20 cellular contexts compared by ENCODE assay signal in genomic region chr11:66226111-66226510, GRCh38. TPM values are rescaled to one million over a fixed set of nuclear protein-coding genes. Genes with fewer than 3 reads are reported as not detected.
DNase-seq lines count a peak whose midpoint lies in the region; ATAC-seq and TF ChIP-seq lines count a peak whose summit lies in the region.
"Had no signal": no experiment of that assay in that cellular context is flagged by ENCODE, and none has a peak within 500 bp of the region (broad histone marks: within the 10 kb centered on the region; RNA-seq: fewer than 3 reads in every experiment).

No MANE protein-coding gene starts in this region.

- H3K27me3 Mint-ChIP-seq in activated CD8-positive, alpha-beta memory T cell treated with anti-CD3 and anti-CD28 coated beads, Interleukin-2, amount 10 ng/mL, durations not matched to agents 7 days and 5 days, result no peaks in the 10 kb centered on the region
- no peaks in the 10 kb centered on the region for H3K27me3 Mint-ChIP-seq in activated CD8-positive, alpha-beta T cell treated with anti-CD3 and anti-CD28 coated beads, Interleukin-2, amount 10 ng/mL, durations not matched to agents 7 days and 5 days (ENCODE audit: low read depth)
- H3K27me3 Mint-ChIP-seq in glutamatergic neuron (ENCODE audit: unreplicated experiment), result peaks cover 4% of the 10 kb centered on the region
- H3K27me3 Mint-ChIP-seq: CD8-positive, alpha-beta memory T cell had no signal

- intact Hi-C loops in body of pancreas (cut with DNase I), result no loop called here

- TF ChIP-seq POLR2A in body of pancreas (IDR thresholded peaks at IDR 0.05), result no peak

- H3K9me3 ChIP-seq in body of pancreas, result no peaks in the 10 kb centered on the region
- H3K9me3 ChIP-seq: BLaER1 treated with 17β-estradiol and CSF1 and Interleukin-3, amounts not matched to agents 10 nM and 100 nM had no signal

- DNase-seq in activated CD8-positive, alpha-beta memory T cell treated with anti-CD3 and anti-CD28 coated beads, Interleukin-2, amount 10 ng/mL, durations not matched to agents 7 days and 5 days, result no peak
- DNase-seq in activated CD8-positive, alpha-beta memory T cell treated with anti-CD3 and anti-CD28 coated beads for 24 hours, result no peak
- DNase-seq in G401 (ENCODE audit: low spot score), result peak; percentile 88
- no peak for DNase-seq in activated CD8-positive, alpha-beta T cell treated with anti-CD3 and anti-CD28 coated beads, Interleukin-2, amount 10 ng/mL, durations not matched to agents 7 days and 5 days
- DNase-seq in glutamatergic neuron, result no peak
- DNase-seq in body of pancreas, result no peak
- DNase-seq in NCI-H748 treated with DMSO at 0.1 percent for 48 hours (lab: John Stamatoyannopoulos, UW), result no peak
- DNase-seq: CD8-positive, alpha-beta memory T cell; DND-41; GDM1; KBM-7; NCI-H1417 treated with DMSO at 0.1 percent for 48 hours; NCI-H2029 treated with DMSO at 0.1 percent for 48 hours; NCI-H510A; NCI-H82; PC-9 had no signal

- TF ChIP-seq CTCF in glutamatergic neuron (IDR thresholded peaks at IDR 0.05; ENCODE audit: partially characterized antibody, unreplicated experiment) (no peak), body of pancreas (IDR thresholded peaks at IDR 0.05) (no peak)

- CTCF ChIA-PET in activated CD8-positive, alpha-beta memory T cell treated with anti-CD3 and anti-CD28 coated beads, Interleukin-2, amount 10 ng/mL, durations not matched to agents 7 days and 5 days (lab: Charles Lee), result interaction anchor here (1.0 to 1.7 kb wide), 5 partner anchors 27 to 63 kb away, joined by 3 to 6 read pairs (median 4); partner anchors contain the start of gene YIF1A
- CTCF ChIA-PET in activated CD8-positive, alpha-beta T cell treated with anti-CD3 and anti-CD28 coated beads, Interleukin-2, amount 10 ng/mL, durations not matched to agents 7 days and 5 days (lab: Charles Lee), result interaction anchor here (0.8 to 1.5 kb wide), 3 partner anchors 57 to 446 kb away, joined by 3 to 6 read pairs (median 3); no protein-coding TSS in a partner anchor

- H3K4me1 ChIP-seq in body of pancreas, result peaks cover 10% of the 10 kb centered on the region

- H3K4me3 ChIP-seq in body of pancreas, result no peak overlapping the region
- H3K4me3 ChIP-seq: BLaER1 treated with 17β-estradiol and CSF1 and Interleukin-3, amounts not matched to agents 10 nM and 100 nM; GM12878; GM23338; PC-9 had no signal

- H3K27ac ChIP-seq in body of pancreas, result no peak overlapping the region
- H3K27ac ChIP-seq: BLaER1 treated with 17β-estradiol and CSF1 and Interleukin-3, amounts not matched to agents 10 nM and 100 nM; PC-9 had no signal

- no peak overlapping the region for H3K4me3 Mint-ChIP-seq in activated CD8-positive, alpha-beta memory T cell treated with anti-CD3 and anti-CD28 coated beads, Interleukin-2, amount 10 ng/mL, durations not matched to agents 7 days and 5 days
- no peak overlapping the region for H3K4me3 Mint-ChIP-seq in activated CD8-positive, alpha-beta T cell treated with anti-CD3 and anti-CD28 coated beads, Interleukin-2, amount 10 ng/mL, durations not matched to agents 7 days and 5 days
- H3K4me3 Mint-ChIP-seq in glutamatergic neuron (ENCODE audit: unreplicated experiment), result no peak overlapping the region
- H3K4me3 Mint-ChIP-seq: CD8-positive, alpha-beta memory T cell; GM23338 had no signal

- in situ Hi-C loops in G401 (cut with HindIII; ENCODE audit: low sequenced_read_pairs), result no loop called here

- H3K27ac Mint-ChIP-seq in activated CD8-positive, alpha-beta memory T cell treated with anti-CD3 and anti-CD28 coated beads, Interleukin-2, amount 10 ng/mL, durations not matched to agents 7 days and 5 days, result peak overlapping the region; percentile 2
- peak overlapping the region; percentile 19 for H3K27ac Mint-ChIP-seq in activated CD8-positive, alpha-beta T cell treated with anti-CD3 and anti-CD28 coated beads, Interleukin-2, amount 10 ng/mL, durations not matched to agents 7 days and 5 days
- peak overlapping the region; percentile 69 for H3K27ac Mint-ChIP-seq in glutamatergic neuron (ENCODE audit: unreplicated experiment)
- H3K27ac Mint-ChIP-seq: GM23338 had no signal

- POLR2A ChIA-PET in activated CD8-positive, alpha-beta T cell treated with anti-CD3 and anti-CD28 coated beads, Interleukin-2, amount 10 ng/mL, durations not matched to agents 7 days and 5 days (lab: Charles Lee), result interaction anchor here (0.6 to 1.8 kb wide), 2 partner anchors 11 to 40 kb away, joined by 3 to 4 read pairs; no protein-coding TSS in a partner anchor

- H3K36me3 Mint-ChIP-seq in activated CD8-positive, alpha-beta memory T cell treated with anti-CD3 and anti-CD28 coated beads, Interleukin-2, amount 10 ng/mL, durations not matched to agents 7 days and 5 days, result peaks cover 6% of the 10 kb centered on the region
- peaks cover 12% of the 10 kb centered on the region for H3K36me3 Mint-ChIP-seq in activated CD8-positive, alpha-beta T cell treated with anti-CD3 and anti-CD28 coated beads, Interleukin-2, amount 10 ng/mL, durations not matched to agents 7 days and 5 days (ENCODE audit: low read depth)
- no peaks in the 10 kb centered on the region for H3K36me3 Mint-ChIP-seq in glutamatergic neuron (ENCODE audit: unreplicated experiment)

- no peaks in the 10 kb centered on the region for H3K9me3 Mint-ChIP-seq in activated CD8-positive, alpha-beta memory T cell treated with anti-CD3 and anti-CD28 coated beads, Interleukin-2, amount 10 ng/mL, durations not matched to agents 7 days and 5 days (ENCODE audit: low read depth)
- no peaks in the 10 kb centered on the region for H3K9me3 Mint-ChIP-seq in activated CD8-positive, alpha-beta T cell treated with anti-CD3 and anti-CD28 coated beads, Interleukin-2, amount 10 ng/mL, durations not matched to agents 7 days and 5 days (ENCODE audit: insufficient read depth)
- peaks cover 1% of the 10 kb centered on the region for H3K9me3 Mint-ChIP-seq in glutamatergic neuron (ENCODE audit: unreplicated experiment)
- H3K9me3 Mint-ChIP-seq: CD8-positive, alpha-beta memory T cell; GM23338 had no signal

- peaks cover 22% of the 10 kb centered on the region for H3K4me1 Mint-ChIP-seq in activated CD8-positive, alpha-beta memory T cell treated with anti-CD3 and anti-CD28 coated beads, Interleukin-2, amount 10 ng/mL, durations not matched to agents 7 days and 5 days
- H3K4me1 Mint-ChIP-seq in activated CD8-positive, alpha-beta T cell treated with anti-CD3 and anti-CD28 coated beads, Interleukin-2, amount 10 ng/mL, durations not matched to agents 7 days and 5 days (ENCODE audit: low read depth), result peaks cover 24% of the 10 kb centered on the region
- peaks cover 42% of the 10 kb centered on the region for H3K4me1 Mint-ChIP-seq in glutamatergic neuron (ENCODE audit: low read depth, unreplicated experiment)

- no peak for ATAC-seq in activated CD8-positive, alpha-beta memory T cell treated with anti-CD3 and anti-CD28 coated beads, Interleukin-2, amount 10 ng/mL, durations not matched to agents 7 days and 5 days
- no peak for ATAC-seq in activated CD8-positive, alpha-beta T cell treated with anti-CD3 and anti-CD28 coated beads, Interleukin-2, amount 10 ng/mL, durations not matched to agents 7 days and 5 days
- ATAC-seq in body of pancreas (no peak), HG03175 (IDR thresholded peaks at IDR 0.05; ENCODE audit: unreplicated experiment) (no peak)
- ATAC-seq: GM12878, GM23338 had no signal

- H3K36me3 ChIP-seq in body of pancreas (replicated peaks in 1 of 2; ENCODE audit: insufficient read depth in 1 of 2, low read depth in 2 of 2), result peaks cover 0 to 2% of the 10 kb centered on the region in 2 donors

- no peaks in the 10 kb centered on the region for H3K27me3 ChIP-seq in body of pancreas
- H3K27me3 ChIP-seq: BLaER1 treated with 17β-estradiol and CSF1 and Interleukin-3, amounts not matched to agents 10 nM and 100 nM had no signal

RNA-seq across cellular contexts. Expression of gene KLC2, which starts 31.4 kb away (rescaled TPM):
- total RNA-seq in activated CD8-positive, alpha-beta memory T cell treated with anti-CD3 and anti-CD28 coated beads, Interleukin-2, amount 10 ng/mL, durations not matched to agents 7 days and 5 days, result 10 to 100 TPM; 44.5 to 56.5 TPM
- total RNA-seq in G401 (2014; rRNA removed; shearing (Covaris generic)), result 17.2 and 18.3 TPM in 2 replicates
- total RNA-seq in activated CD8-positive, alpha-beta T cell treated with anti-CD3 and anti-CD28 coated beads, Interleukin-2, amount 10 ng/mL, durations not matched to agents 7 days and 5 days, result 10 to 100 TPM; 53.5 to 59.8 TPM
- 127 TPM for total RNA-seq in glutamatergic neuron (ENCODE audit: unreplicated experiment)
- total RNA-seq in body of pancreas, result 10 to 100 TPM; 13.5 to 16.5 TPM

RNA-seq across cellular contexts. Expression of gene RAB1B, which starts 42.3 kb away (rescaled TPM):
- total RNA-seq in activated CD8-positive, alpha-beta memory T cell treated with anti-CD3 and anti-CD28 coated beads, Interleukin-2, amount 10 ng/mL, durations not matched to agents 7 days and 5 days, result 100 to 1,000 TPM; 146 to 155 TPM
- 67.8 and 81.8 TPM in 2 replicates for total RNA-seq in G401 (2014; rRNA removed; shearing (Covaris generic))
- total RNA-seq in activated CD8-positive, alpha-beta T cell treated with anti-CD3 and anti-CD28 coated beads, Interleukin-2, amount 10 ng/mL, durations not matched to agents 7 days and 5 days, result 100 to 1,000 TPM; 160 to 170 TPM
- total RNA-seq in glutamatergic neuron (ENCODE audit: unreplicated experiment) (85.4 TPM), body of pancreas (10 to 100 TPM; 67.7 to 74.5 TPM)

RNA-seq across cellular contexts. Expression of gene CNIH2, which starts 51.9 kb away (rescaled TPM):
- total RNA-seq in activated CD8-positive, alpha-beta memory T cell treated with anti-CD3 and anti-CD28 coated beads, Interleukin-2, amount 10 ng/mL, durations not matched to agents 7 days and 5 days, result 1 to 10 TPM; 1.1 to 1.2 TPM
- total RNA-seq in G401 (2014; rRNA removed; shearing (Covaris generic)), result 4.4 and 12.4 TPM in 2 replicates
- total RNA-seq in activated CD8-positive, alpha-beta T cell treated with anti-CD3 and anti-CD28 coated beads, Interleukin-2, amount 10 ng/mL, durations not matched to agents 7 days and 5 days, result 1 to 10 TPM; 2.7 to 3.6 TPM
- total RNA-seq in glutamatergic neuron (ENCODE audit: unreplicated experiment) (61.3 TPM), body of pancreas (1 to 10 TPM; 3.6 to 4.6 TPM)

Comparison
In these comparisons a context has a peak if more than half of its experiments do, and no peak if none do; other contexts are left out.
1. H3K27ac Mint-ChIP-seq: peak in every context shown above with its lines; median percentile 69 in glutamatergic neuron; 19 in activated CD8-positive, alpha-beta T cell treated with anti-CD3 and anti-CD28 coated beads, Interleukin-2, amount 10 ng/mL, durations not matched to agents 7 days and 5 days; 2 in activated CD8-positive, alpha-beta memory T cell treated with anti-CD3 and anti-CD28 coated beads, Interleukin-2, amount 10 ng/mL, durations not matched to agents 7 days and 5 days.